Comparison of ENCODE assay signal across 2 cellular contexts in genomic region chr5:173029499-173029921, GRCh38.
TF ChIP-seq lines count a peak whose summit lies in the region.

No MANE protein-coding gene starts in this region.

TF ChIP-seq in K562, 482 proteins besides CTCF, POLR2A, EP300 and RAD21 (continues in another document):
- TF ChIP-seq USF2 (CRISPR knock-in tag; IDR thresholded peaks at IDR 0.05) (no peak), ZNF146 (CRISPR knock-in tag; IDR thresholded peaks at IDR 0.05; ENCODE audit: unreplicated experiment) (no peak), ZC3H8 (IDR thresholded peaks at IDR 0.05) (no peak), ARID3A (IDR thresholded peaks at IDR 0.05; ENCODE audit: borderline replicate concordance, low read depth, low read length) (0 out of 2 replicates have a peak, but pooled peaks have one; percentile 44), ZNF263 (CRISPR knock-in tag; IDR thresholded peaks at IDR 0.05; ENCODE audit: borderline replicate concordance) (no peak), MTA2 (IDR thresholded peaks at IDR 0.05; ENCODE audit: low read depth) (peak; percentile 16; the same call in 1 of the 2 replicates), RCOR1 (IDR thresholded peaks at IDR 0.05; ENCODE audit: borderline replicate concordance in 1 of 2, low read depth in 2 of 2, low read length in 2 of 2) (0 out of 4 replicates have a peak, but pooled peaks of 1 of the 2 experiments have one; percentile 5), FOXK2 (conservative IDR thresholded peaks at IDR 0.05 in 1 of 2, IDR thresholded peaks at IDR 0.05 in 1 of 2; ENCODE audit: low read depth in 2 of 2) (peak; percentile 79 to 90), KHSRP (IDR thresholded peaks at IDR 0.05) (no peak), MEF2A (IDR thresholded peaks at IDR 0.05; ENCODE audit: control insufficient read depth, low read depth, low read length) (peak; percentile 76), GTF3C2 (IDR thresholded peaks at IDR 0.05; ENCODE audit: borderline replicate concordance, extremely low read depth, insufficient read length) (no peak), NR2C2 (CRISPR knock-in tag; IDR thresholded peaks at IDR 0.05) (no peak), NR2C2 (tag; IDR thresholded peaks at IDR 0.05) (0 out of 2 replicates have a peak, but pooled peaks have one; percentile 25), LEF1 (IDR thresholded peaks at IDR 0.05) (peak; percentile 37; the same call in 1 of the 2 replicates), ZKSCAN1 (IDR thresholded peaks at IDR 0.05; ENCODE audit: low read depth, low read length) (no peak), TOE1 (IDR thresholded peaks at IDR 0.05; ENCODE audit: borderline replicate concordance) (no peak; the same call in 1 of the 2 replicates), TOE1 (CRISPR knock-in tag; IDR thresholded peaks at IDR 0.05; ENCODE audit: borderline replicate concordance, low read depth) (no peak), SMARCA4 (IDR thresholded peaks at IDR 0.05) (peak; percentile 81), HDAC2 (IDR thresholded peaks at IDR 0.05) (peak; percentile 75; the same call in 1 of the 2 replicates), NCOR1 (IDR thresholded peaks at IDR 0.05) (peak; percentile 56), ATF1 (CRISPR knock-in tag; IDR thresholded peaks at IDR 0.05) (no peak), ATF1 (tag; IDR thresholded peaks at IDR 0.05) (peak; percentile 34; the same call in 1 of the 2 replicates), NR0B1 (IDR thresholded peaks at IDR 0.05; ENCODE audit: partially characterized antibody) (no peak)
- TF ChIP-seq, protein P1, sequence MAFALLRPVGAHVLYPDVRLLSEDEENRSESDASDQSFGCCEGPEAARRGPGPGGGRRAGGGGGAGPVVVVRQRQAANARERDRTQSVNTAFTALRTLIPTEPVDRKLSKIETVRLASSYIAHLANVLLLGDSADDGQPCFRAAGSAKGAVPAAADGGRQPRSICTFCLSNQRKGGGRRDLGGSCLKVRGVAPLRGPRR (CRISPR knock-in tag; IDR thresholded peaks at IDR 0.05), result no peak

TF ChIP-seq in SK-N-SH treated with all-trans-retinoic acid at 6 μM for 48 hours, 23 proteins besides CTCF, POLR2A, EP300 and RAD21 (continued from another document):
- TF ChIP-seq, protein P2, sequence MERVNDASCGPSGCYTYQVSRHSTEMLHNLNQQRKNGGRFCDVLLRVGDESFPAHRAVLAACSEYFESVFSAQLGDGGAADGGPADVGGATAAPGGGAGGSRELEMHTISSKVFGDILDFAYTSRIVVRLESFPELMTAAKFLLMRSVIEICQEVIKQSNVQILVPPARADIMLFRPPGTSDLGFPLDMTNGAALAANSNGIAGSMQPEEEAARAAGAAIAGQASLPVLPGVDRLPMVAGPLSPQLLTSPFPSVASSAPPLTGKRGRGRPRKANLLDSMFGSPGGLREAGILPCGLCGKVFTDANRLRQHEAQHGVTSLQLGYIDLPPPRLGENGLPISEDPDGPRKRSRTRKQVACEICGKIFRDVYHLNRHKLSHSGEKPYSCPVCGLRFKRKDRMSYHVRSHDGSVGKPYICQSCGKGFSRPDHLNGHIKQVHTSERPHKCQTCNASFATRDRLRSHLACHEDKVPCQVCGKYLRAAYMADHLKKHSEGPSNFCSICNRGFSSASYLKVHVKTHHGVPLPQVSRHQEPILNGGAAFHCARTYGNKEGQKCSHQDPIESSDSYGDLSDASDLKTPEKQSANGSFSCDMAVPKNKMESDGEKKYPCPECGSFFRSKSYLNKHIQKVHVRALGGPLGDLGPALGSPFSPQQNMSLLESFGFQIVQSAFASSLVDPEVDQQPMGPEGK (CRISPR knock-in tag; IDR thresholded peaks at IDR 0.05; ENCODE audit: borderline replicate concordance), result no peak
- no peak for TF ChIP-seq CSDC2 (CRISPR knock-in tag; IDR thresholded peaks at IDR 0.05)
